Comparison of ENCODE assay signal across 8 cellular contexts in genomic region chr3:69250014-69250413, GRCh38.
DNase-seq lines count a peak whose midpoint lies in the region; ATAC-seq and TF ChIP-seq lines count a peak whose summit lies in the region.

No MANE protein-coding gene starts in this region.

- no peak for TF ChIP-seq CTCF in fibroblast of lung (conservative IDR thresholded peaks at IDR 0.05 in 1 of 2, IDR thresholded peaks at IDR 0.05 in 1 of 2; ENCODE audit: low read depth in 1 of 2, low read length in 2 of 2)
- TF ChIP-seq CTCF in osteoblast (IDR thresholded peaks at IDR 0.05; ENCODE audit: extremely low read depth, low read depth, low read length): no peak
- TF ChIP-seq CTCF in GM20000 (IDR thresholded peaks at IDR 0.05; ENCODE audit: extremely low read depth, missing control alignments): no peak

- H3K79me2 ChIP-seq in fibroblast of lung (ENCODE audit: control insufficient read depth, insufficient read depth, low read length): no peaks in the 10 kb centered on the region
- no peaks in the 10 kb centered on the region for H3K79me2 ChIP-seq in osteoblast (ENCODE audit: insufficient read depth, low read length)
- H3K79me2 ChIP-seq in Karpas-422 (ENCODE audit: low read length): no peaks in the 10 kb centered on the region

- H3K27ac ChIP-seq in fibroblast of lung (ENCODE audit: insufficient read depth, low read length) (no peak overlapping the region), osteoblast (ENCODE audit: low read depth, low read length) (no peak overlapping the region), Karpas-422 (ENCODE audit: low read length) (no peak overlapping the region)

- H4K20me1 ChIP-seq in fibroblast of lung (ENCODE audit: control insufficient read depth, extremely low read depth, insufficient read depth, low read length): no peaks in the 10 kb centered on the region
- no peaks in the 10 kb centered on the region for H4K20me1 ChIP-seq in osteoblast (ENCODE audit: insufficient read depth, low read length)
- H4K20me1 ChIP-seq in Karpas-422 (ENCODE audit: insufficient read depth, low read depth, low read length): no peaks in the 10 kb centered on the region

- no peaks in the 10 kb centered on the region for H3K9me2 ChIP-seq in Karpas-422 (replicated peaks; ENCODE audit: insufficient read depth, low read length)

- peaks cover 4% of the 10 kb centered on the region for H3K27me3 ChIP-seq in fibroblast of lung (ENCODE audit: control insufficient read depth, insufficient read depth, low read length)
- H3K27me3 ChIP-seq in osteoblast (ENCODE audit: insufficient read depth, low read length): peaks cover 47% of the 10 kb centered on the region
- H3K27me3 ChIP-seq in Karpas-422 (ENCODE audit: low read length): no peaks in the 10 kb centered on the region

- no peak overlapping the region for H2AFZ ChIP-seq in fibroblast of lung (ENCODE audit: low read length)
- H2AFZ ChIP-seq in osteoblast (ENCODE audit: low read length): peak overlapping the region; percentile 26
- H2AFZ ChIP-seq in Karpas-422 (ENCODE audit: low read length): no peak overlapping the region

- in situ Hi-C loops in G401 (cut with HindIII; ENCODE audit: low sequenced_read_pairs): no loop called here

- DNase-seq in G401 (ENCODE audit: low spot score): peak; percentile 51
- peak; percentile 58 to 59 for DNase-seq in activated CD4-positive, alpha-beta T cell treated with anti-CD3 and anti-CD28 coated beads for 4 hours
- peak; percentile 34 to 61 for DNase-seq in fibroblast of lung (ENCODE audit: low read depth in 2 of 2)
- DNase-seq in osteoblast (ENCODE audit: insufficient read length, low spot score, missing footprints): no peak
- DNase-seq in NCI-H2107 treated with DMSO at 0.1 percent for 48 hours (lab: John Stamatoyannopoulos, UW; ENCODE audit: unreplicated experiment): no peak
- DNase-seq in Karpas-422: no peak
- no peak for DNase-seq in GM20000 (ENCODE audit: low spot score)

- H3K4me3 ChIP-seq in fibroblast of lung (replicated peaks in 1 of 4; ENCODE audit: control extremely low read depth in 1 of 4, insufficient read depth in 1 of 4, low read depth in 3 of 4, low read length in 4 of 4) (no peak overlapping the region), osteoblast (ENCODE audit: insufficient read depth, low read length) (peak overlapping the region; percentile 56), Karpas-422 (ENCODE audit: low read length) (no peak overlapping the region)

- H3K9ac ChIP-seq in fibroblast of lung (ENCODE audit: insufficient read depth, low read length): no peak overlapping the region
- H3K9ac ChIP-seq in Karpas-422 (ENCODE audit: low read length): no peak overlapping the region

- ATAC-seq in GM21515 (IDR thresholded peaks at IDR 0.05; ENCODE audit: unreplicated experiment): no peak

- no peak overlapping the region for H3K4me2 ChIP-seq in fibroblast of lung (ENCODE audit: extremely low read depth, insufficient read depth, low read length)
- peak overlapping the region; percentile 78 for H3K4me2 ChIP-seq in osteoblast (ENCODE audit: insufficient read depth, low read length)
- no peak overlapping the region for H3K4me2 ChIP-seq in Karpas-422 (ENCODE audit: low read depth, low read length, poor library complexity, severe bottlenecking)

- H3K9me3 ChIP-seq in fibroblast of lung (ENCODE audit: control insufficient read depth, insufficient read depth, low read depth, low read length) (no peaks in the 10 kb centered on the region), osteoblast (ENCODE audit: low read depth, low read length) (no peaks in the 10 kb centered on the region), Karpas-422 (ENCODE audit: low read length) (no peaks in the 10 kb centered on the region)

- H3K4me1 ChIP-seq in fibroblast of lung (ENCODE audit: control insufficient read depth, extremely low read depth, insufficient read depth, low read length) (no peaks in the 10 kb centered on the region), osteoblast (ENCODE audit: insufficient read depth, low read length) (peaks cover 4% of the 10 kb centered on the region), Karpas-422 (ENCODE audit: low read length) (no peaks in the 10 kb centered on the region)

- H3K36me3 ChIP-seq in fibroblast of lung (ENCODE audit: control insufficient read depth, insufficient read depth, low read length) (no peaks in the 10 kb centered on the region), osteoblast (ENCODE audit: insufficient read depth, low read length) (no peaks in the 10 kb centered on the region), Karpas-422 (ENCODE audit: insufficient read depth, low read length) (no peaks in the 10 kb centered on the region)

Comparison
In these comparisons a context has a peak if more than half of its experiments do, and no peak if none do; other contexts are left out.
1. DNase-seq: peak in G401 (single experiment), activated CD4-positive, alpha-beta T cell treated with anti-CD3 and anti-CD28 coated beads for 4 hours (2 of 2) and fibroblast of lung (2 of 2); none in osteoblast (single experiment), NCI-H2107 treated with DMSO at 0.1 percent for 48 hours (single experiment), Karpas-422 (single experiment) and GM20000 (single experiment).